In the genomic region with DNA sequence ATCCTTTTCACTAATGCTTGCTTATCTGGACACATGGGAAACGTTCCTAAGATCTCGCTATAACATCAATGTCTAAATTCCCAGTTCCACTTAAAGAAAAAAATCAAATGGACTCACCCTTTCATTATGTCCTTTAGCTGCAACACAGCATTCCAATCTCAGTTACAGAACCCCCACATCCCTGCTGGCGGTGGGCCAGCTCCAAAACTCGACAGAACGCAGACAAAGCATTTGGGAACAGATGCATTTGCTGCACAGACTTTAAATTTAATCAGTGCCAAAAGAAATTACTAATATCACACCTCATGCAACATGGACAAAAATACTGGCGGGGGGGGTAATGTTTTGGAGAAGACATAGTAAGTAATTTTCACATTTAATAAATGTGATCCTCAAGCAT, we compare ENCODE assay signal across 15 cellular contexts.
A peak's percentile ranks its signal among the peaks of the same experiment; 100 is the strongest.
DNase-seq lines count a peak whose midpoint lies in the region; ATAC-seq and TF ChIP-seq lines count a peak whose summit lies in the region.
"Had no signal": no experiment of that assay in that cellular context is flagged by ENCODE, and none has a peak within 500 bp of the region (broad histone marks: within the 10 kb centered on the region; RNA-seq: fewer than 3 reads in every experiment).

No MANE protein-coding gene starts in this region.

- H3K79me2 ChIP-seq in mammary epithelial cell (ENCODE audit: insufficient read depth, low read length): no peaks in the 10 kb centered on the region

- CTCF ChIA-PET in MCF 10A (lab: Yijun Ruan, JAX) (interaction anchor here (0.6 to 3.0 kb wide), 7 partner anchors 8 to 293 kb away, joined by 3 to 8 read pairs (median 5); no protein-coding TSS in a partner anchor), mammary epithelial cell (lab: Charles Lee; ENCODE audit: low non-redundant PET) (interaction anchor here (0.6 kb wide), 1 partner anchor 641 kb away, joined by 3 read pairs; no protein-coding TSS in a partner anchor)

- in situ Hi-C loops in mammary epithelial cell (cut with MboI; ENCODE audit: low sequenced_read_pairs in 2 of 2): no loop called here

- TF ChIP-seq CTCF in MCF 10A (IDR thresholded peaks at IDR 0.05; ENCODE audit: unreplicated experiment) (no peak), mammary epithelial cell (conservative IDR thresholded peaks at IDR 0.05 in 1 of 2, IDR thresholded peaks at IDR 0.05 in 1 of 2; ENCODE audit: extremely low read depth in 1 of 2, insufficient read depth in 1 of 2, low read depth in 1 of 2, low read length in 2 of 2) (no peak), breast epithelium (IDR thresholded peaks at IDR 0.05) (no peak), natural killer cell (IDR thresholded peaks at IDR 0.05) (no peak)

- DNase-seq in MCF 10A (ENCODE audit: unreplicated experiment): no peak
- no peak for DNase-seq in mammary epithelial cell
- DNase-seq in breast epithelium (ENCODE audit: low spot score in 2 of 2): no peak
- no peak for DNase-seq in natural killer cell
- no peak for DNase-seq in NCI-H526 treated with DMSO at 0.1 percent for 48 hours (lab: John Stamatoyannopoulos, UW)
- DNase-seq in GM19238 (ENCODE audit: insufficient read length, low spot score): no peak
- DNase-seq in NCI-H1417 treated with DMSO at 0.1 percent for 48 hours (lab: John Stamatoyannopoulos, UW): no peak
- DNase-seq: ACHN; erythroblast; lower lobe of right lung; naive B cell; NCI-H1930; stimulated activated naive CD8-positive, alpha-beta T cell treated with anti-CD3 and anti-CD28 coated beads, Interleukin-15, Interleukin-2, amounts not matched to agents 100 U/mL and 50 U/mL, for 24 hours had no signal

- intact Hi-C loops in MCF 10A (cut with micrococcal nuclease) (no loop called here), mammary epithelial cell (cut with micrococcal nuclease) (loop anchor here (10.0 kb wide), 1 partner anchor 79 kb away; a partner anchor contains a TSS), breast epithelium (cut with DNase I; ENCODE audit: low total_unique reads) (no loop called here), natural killer cell (cut with micrococcal nuclease) (no loop called here)

- no peak overlapping the region for H2AFZ ChIP-seq in mammary epithelial cell (ENCODE audit: low read depth, low read length)

- H3K4me3 Mint-ChIP-seq in MCF 10A (ENCODE audit: unreplicated experiment): no peak overlapping the region
- H3K4me3 Mint-ChIP-seq in natural killer cell: peak overlapping the region; percentile 21
- H3K4me3 Mint-ChIP-seq: dendritic cell treated with granulocyte-macrophage colony-stimulating factor and Interleukin-4, amounts not matched to agents 40 ng/mL and 50 ng/mL, for 4 days had no signal

- H3K9ac ChIP-seq in mammary epithelial cell (ENCODE audit: insufficient read depth, low read length): no peak overlapping the region

- H3K4me1 Mint-ChIP-seq in MCF 10A (ENCODE audit: insufficient read depth, unreplicated experiment) (peaks cover 67% of the 10 kb centered on the region), natural killer cell (peaks cover 90 to 96% of the 10 kb centered on the region in 2 donors)

- H3K4me3 ChIP-seq in mammary epithelial cell (replicated peaks in 1 of 3; ENCODE audit: insufficient read depth in 1 of 3, low read depth in 2 of 3, low read length in 3 of 3): no peak overlapping the region
- H3K4me3 ChIP-seq in breast epithelium: no peak overlapping the region
- H3K4me3 ChIP-seq: lower lobe of right lung had no signal

- H3K27ac Mint-ChIP-seq in MCF 10A (ENCODE audit: low read depth, unreplicated experiment) (peak overlapping the region; percentile 88), natural killer cell (peak overlapping the region; percentile 95 to 96)
- H3K27ac Mint-ChIP-seq: dendritic cell treated with granulocyte-macrophage colony-stimulating factor and Interleukin-4, amounts not matched to agents 40 ng/mL and 50 ng/mL, for 4 days had no signal

- no peaks in the 10 kb centered on the region for H3K27me3 Mint-ChIP-seq in MCF 10A (ENCODE audit: insufficient read depth, unreplicated experiment)
- no peaks in the 10 kb centered on the region for H3K27me3 Mint-ChIP-seq in natural killer cell (ENCODE audit: low read depth in 2 of 2)
- H3K27me3 Mint-ChIP-seq: dendritic cell treated with granulocyte-macrophage colony-stimulating factor and Interleukin-4, amounts not matched to agents 40 ng/mL and 50 ng/mL, for 4 days; naive B cell had no signal

- H3K4me1 ChIP-seq in mammary epithelial cell (ENCODE audit: insufficient read depth, low read length): peaks cover 9% of the 10 kb centered on the region
- H3K4me1 ChIP-seq in breast epithelium: peaks cover 0 to 8% of the 10 kb centered on the region in 2 donors

- H3K27ac ChIP-seq in mammary epithelial cell (ENCODE audit: insufficient read depth, low read depth, low read length) (no peak overlapping the region), breast epithelium (peak overlapping the region; percentile 46 to 79)

- no TSS peak for BruUV-seq in MCF 10A (replicated peaks; lab: Mats Ljungman, UMichigan)
- BruUV-seq in mammary epithelial cell (replicated peaks; lab: Mats Ljungman, UMichigan): no TSS peak

- ATAC-seq in natural killer cell (no peak), HG03045 (IDR thresholded peaks at IDR 0.05; ENCODE audit: unreplicated experiment) (no peak)
- ATAC-seq: lower lobe of right lung; stimulated activated naive CD8-positive, alpha-beta T cell treated with anti-CD3 and anti-CD28 coated beads, Interleukin-15, Interleukin-2, amounts not matched to agents 100 U/mL and 50 U/mL, for 24 hours had no signal

- H4K20me1 ChIP-seq in mammary epithelial cell (ENCODE audit: insufficient read depth, low read length): no peaks in the 10 kb centered on the region

- H3K36me3 ChIP-seq in mammary epithelial cell (ENCODE audit: insufficient read depth, low read length) (no peaks in the 10 kb centered on the region), breast epithelium (no peaks in the 10 kb centered on the region)
- H3K36me3 ChIP-seq: lower lobe of right lung had no signal

- no peaks in the 10 kb centered on the region for H3K9me3 ChIP-seq in mammary epithelial cell (replicated peaks; ENCODE audit: insufficient read depth, low read length)
- H3K9me3 ChIP-seq in breast epithelium: no peaks in the 10 kb centered on the region
- H3K9me3 ChIP-seq: lower lobe of right lung had no signal

- H3K36me3 Mint-ChIP-seq in MCF 10A (ENCODE audit: insufficient read depth, unreplicated experiment) (peaks cover 33% of the 10 kb centered on the region), natural killer cell (no peaks in the 10 kb centered on the region)
- H3K36me3 Mint-ChIP-seq: naive B cell had no signal

- H3K4me2 ChIP-seq in mammary epithelial cell (ENCODE audit: insufficient read depth, low read depth, low read length): no peak overlapping the region

- POLR2A ChIA-PET in MCF 10A (lab: Yijun Ruan, JAX): interaction anchor here (1.0 to 9.5 kb wide), 10 partner anchors 11 to 79 kb away, joined by 3 to 68 read pairs (median 5); a partner anchor contains a TSS

- WGBS in mammary epithelial cell (ENCODE audit: low coverage, missing lambda C conversion rate): 45% methylated on average over 6 of the region's 6 CpGs

- dilution Hi-C loops in mammary epithelial cell (cut with HindIII; ENCODE audit: low sequenced_read_pairs): no loop called here

- no peak for TF ChIP-seq POLR2A in breast epithelium (IDR thresholded peaks at IDR 0.05)

- H3K9me3 Mint-ChIP-seq in MCF 10A (ENCODE audit: unreplicated experiment) (no peaks in the 10 kb centered on the region), natural killer cell (no peaks in the 10 kb centered on the region)
- H3K9me3 Mint-ChIP-seq: dendritic cell treated with granulocyte-macrophage colony-stimulating factor and Interleukin-4, amounts not matched to agents 40 ng/mL and 50 ng/mL, for 4 days had no signal

- H3K27me3 ChIP-seq in mammary epithelial cell (ENCODE audit: insufficient read depth, low read length): peaks cover 39% of the 10 kb centered on the region
- no peaks in the 10 kb centered on the region for H3K27me3 ChIP-seq in breast epithelium
